Comparison of ENCODE assay signal across 21 cellular contexts in genomic region chr2:98025481-98026037, GRCh38. TPM values are rescaled to one million over a fixed set of nuclear protein-coding genes. Genes with fewer than 3 reads are reported as not detected.
DNase-seq lines count a peak whose midpoint lies in the region; ATAC-seq and TF ChIP-seq lines count a peak whose summit lies in the region.
"Had no signal": no experiment of that assay in that cellular context is flagged by ENCODE, and none has a peak within 500 bp of the region (broad histone marks: within the 10 kb centered on the region; RNA-seq: fewer than 3 reads in every experiment).

No MANE protein-coding gene starts in this region.

- H3K4me3 ChIP-seq in BJ (ENCODE audit: low read depth, low read length) (no peak overlapping the region), GM06990 (replicated peaks; ENCODE audit: low read depth, low read length) (no peak overlapping the region), PC-3 (ENCODE audit: low read length) (no peak overlapping the region)
- H3K4me3 ChIP-seq: HAP-1, mucosa of descending colon had no signal

- DNase-seq in BJ (ENCODE audit: low read depth) (no peak), GM06990 (ENCODE audit: extremely low read depth, insufficient read length) (no peak), PC-3 (no peak), naive B cell (no peak)
- no peak for DNase-seq in activated naive CD4-positive, alpha-beta T cell treated with anti-CD3 and anti-CD28 coated beads for 36 hours
- no peak for DNase-seq in activated CD8-positive, alpha-beta T cell treated with anti-CD3 and anti-CD28 coated beads for 36 hours
- no peak for DNase-seq in activated T-helper 1 cell treated with anti-CD3 and anti-CD28 coated beads, Interleukin-12 subunit alpha, Interleukin-12 subunit beta, Interleukin-2, Interleukin-4 antibody, amounts not matched to agents 30 ng/mL and 10 ng/mL and 1 ng/mL, durations not matched to agents 14 hours and 24 hours and 36 hours (ENCODE audit: low spot score)
- DNase-seq: activated CD4-positive, alpha-beta T cell treated with anti-CD3 and anti-CD28 coated beads, Interleukin-2, amount 10 ng/mL, durations not matched to agents 7 days and 5 days; activated CD8-positive, alpha-beta memory T cell treated with anti-CD3 and anti-CD28 coated beads, Interleukin-2, amount 50 U/mL, for 48 hours; activated gamma-delta T cell; aorta; Calu3; effector CD8-positive, alpha-beta T cell; GDM1; left ventricle myocardium superior; mucosa of descending colon; NCI-H187 treated with DMSO at 0.1 percent for 48 hours; NCI-H345 had no signal

- peak overlapping the region in 5 of 8 donors; percentile 20 to 82 (median 71) for H3K4me3 Mint-ChIP-seq in naive B cell
- no peak overlapping the region for H3K4me3 Mint-ChIP-seq in activated naive CD4-positive, alpha-beta T cell treated with anti-CD3 and anti-CD28 coated beads for 36 hours
- H3K4me3 Mint-ChIP-seq in activated CD8-positive, alpha-beta T cell treated with anti-CD3 and anti-CD28 coated beads for 36 hours, result no peak overlapping the region
- no peak overlapping the region for H3K4me3 Mint-ChIP-seq in activated T-helper 1 cell treated with anti-CD3 and anti-CD28 coated beads, Interleukin-12 subunit alpha, Interleukin-12 subunit beta, Interleukin-2, Interleukin-4 antibody, amounts not matched to agents 30 ng/mL and 10 ng/mL and 1 ng/mL, durations not matched to agents 14 hours and 24 hours and 36 hours

- no peaks in the 10 kb centered on the region for H4K20me1 ChIP-seq in PC-3 (ENCODE audit: low read length)

- no peaks in the 10 kb centered on the region for H3K27me3 Mint-ChIP-seq in naive B cell
- no peaks in the 10 kb centered on the region for H3K27me3 Mint-ChIP-seq in activated naive CD4-positive, alpha-beta T cell treated with anti-CD3 and anti-CD28 coated beads for 36 hours (ENCODE audit: low read depth)
- H3K27me3 Mint-ChIP-seq in activated CD8-positive, alpha-beta T cell treated with anti-CD3 and anti-CD28 coated beads for 36 hours, result peaks cover 4% of the 10 kb centered on the region
- H3K27me3 Mint-ChIP-seq in activated T-helper 1 cell treated with anti-CD3 and anti-CD28 coated beads, Interleukin-12 subunit alpha, Interleukin-12 subunit beta, Interleukin-2, Interleukin-4 antibody, amounts not matched to agents 30 ng/mL and 10 ng/mL and 1 ng/mL, durations not matched to agents 14 hours and 24 hours and 36 hours (ENCODE audit: insufficient read depth), result peaks cover 2% of the 10 kb centered on the region

- H3K27ac ChIP-seq in PC-3 (ENCODE audit: low read length), result no peak overlapping the region
- H3K27ac ChIP-seq: neutrophil had no signal

- H3K79me2 ChIP-seq in PC-3 (ENCODE audit: low read length), result no peaks in the 10 kb centered on the region

- H3K36me3 Mint-ChIP-seq in naive B cell, result no peaks in the 10 kb centered on the region
- no peaks in the 10 kb centered on the region for H3K36me3 Mint-ChIP-seq in activated naive CD4-positive, alpha-beta T cell treated with anti-CD3 and anti-CD28 coated beads for 36 hours (ENCODE audit: low read depth)
- H3K36me3 Mint-ChIP-seq in activated CD8-positive, alpha-beta T cell treated with anti-CD3 and anti-CD28 coated beads for 36 hours (ENCODE audit: low read depth), result no peaks in the 10 kb centered on the region
- no peaks in the 10 kb centered on the region for H3K36me3 Mint-ChIP-seq in activated T-helper 1 cell treated with anti-CD3 and anti-CD28 coated beads, Interleukin-12 subunit alpha, Interleukin-12 subunit beta, Interleukin-2, Interleukin-4 antibody, amounts not matched to agents 30 ng/mL and 10 ng/mL and 1 ng/mL, durations not matched to agents 14 hours and 24 hours and 36 hours (ENCODE audit: low read depth)

- peaks cover 0 to 3% (median 0%) of the 10 kb centered on the region in 7 donors for H3K9me3 Mint-ChIP-seq in naive B cell
- no peaks in the 10 kb centered on the region for H3K9me3 Mint-ChIP-seq in activated naive CD4-positive, alpha-beta T cell treated with anti-CD3 and anti-CD28 coated beads for 36 hours
- no peaks in the 10 kb centered on the region for H3K9me3 Mint-ChIP-seq in activated CD8-positive, alpha-beta T cell treated with anti-CD3 and anti-CD28 coated beads for 36 hours
- H3K9me3 Mint-ChIP-seq in activated T-helper 1 cell treated with anti-CD3 and anti-CD28 coated beads, Interleukin-12 subunit alpha, Interleukin-12 subunit beta, Interleukin-2, Interleukin-4 antibody, amounts not matched to agents 30 ng/mL and 10 ng/mL and 1 ng/mL, durations not matched to agents 14 hours and 24 hours and 36 hours, result no peaks in the 10 kb centered on the region
- H3K9me3 Mint-ChIP-seq: activated CD4-positive, alpha-beta T cell treated with anti-CD3 and anti-CD28 coated beads, Interleukin-2, amount 10 ng/mL, durations not matched to agents 7 days and 5 days had no signal

- H2AFZ ChIP-seq in PC-3 (ENCODE audit: low read length), result no peak overlapping the region; the same call in 1 of the 2 replicates

- no peak for ATAC-seq in PC-3
- no peak for ATAC-seq in naive B cell (ENCODE audit: low read depth in 2 of 2)
- ATAC-seq in GM21717 (IDR thresholded peaks at IDR 0.05; ENCODE audit: unreplicated experiment), result no peak
- no peak for ATAC-seq in activated CD8-positive, alpha-beta T cell treated with anti-CD3 and anti-CD28 coated beads for 36 hours

- intact Hi-C loops in PC-3 (cut with micrococcal nuclease), result no loop called here
- intact Hi-C loops in activated naive CD4-positive, alpha-beta T cell treated with anti-CD3 and anti-CD28 coated beads for 36 hours (cut with micrococcal nuclease), result no loop called here
- intact Hi-C loops in activated CD8-positive, alpha-beta T cell treated with anti-CD3 and anti-CD28 coated beads for 36 hours (cut with micrococcal nuclease), result no loop called here
- intact Hi-C loops in activated T-helper 1 cell treated with anti-CD3 and anti-CD28 coated beads, Interleukin-12 subunit alpha, Interleukin-12 subunit beta, Interleukin-2, Interleukin-4 antibody, amounts not matched to agents 30 ng/mL and 10 ng/mL and 1 ng/mL, durations not matched to agents 14 hours and 24 hours and 36 hours (cut with micrococcal nuclease), result no loop called here

- no TSS peak for BruUV-seq in PC-3 (replicated peaks; lab: Mats Ljungman, UMichigan)

- H3K4me2 ChIP-seq in PC-3 (ENCODE audit: low read length), result 0 out of 2 replicates have a peak overlapping the region, but pooled peaks have one; percentile 23

- TF ChIP-seq CTCF in BJ (IDR thresholded peaks at IDR 0.05; ENCODE audit: insufficient read depth, low read depth, low read length) (0 out of 2 replicates have a peak, but pooled peaks have one; percentile 15), GM06990 (IDR thresholded peaks at IDR 0.05; ENCODE audit: insufficient read depth, low read length, poor library complexity, severe bottlenecking) (peak; percentile 9), PC-3 (conservative IDR thresholded peaks at IDR 0.05; ENCODE audit: low read depth, low read length) (no peak)
- TF ChIP-seq CTCF in activated CD8-positive, alpha-beta T cell treated with anti-CD3 and anti-CD28 coated beads for 36 hours (IDR thresholded peaks at IDR 0.05), result no peak

- H3K36me3 ChIP-seq in BJ (ENCODE audit: control insufficient read depth, insufficient read depth, low read length), result no peaks in the 10 kb centered on the region
- no peaks in the 10 kb centered on the region for H3K36me3 ChIP-seq in GM06990 (ENCODE audit: control insufficient read depth, insufficient read depth, low read length)
- no peaks in the 10 kb centered on the region for H3K36me3 ChIP-seq in PC-3 (ENCODE audit: low read depth, low read length)
- H3K36me3 ChIP-seq: HAP-1, neutrophil had no signal

- POLR2A ChIA-PET in BJ (lab: Charles Lee) (no interaction called here), PC-3 (lab: Charles Lee; ENCODE audit: unreplicated experiment) (no interaction called here)
- POLR2A ChIA-PET in activated CD8-positive, alpha-beta T cell treated with anti-CD3 and anti-CD28 coated beads for 36 hours (lab: Charles Lee), result no interaction called here

- H3K27ac Mint-ChIP-seq in naive B cell, result peak overlapping the region in 5 of 6 donors; percentile 45 to 100 (median 92)
- H3K27ac Mint-ChIP-seq in activated naive CD4-positive, alpha-beta T cell treated with anti-CD3 and anti-CD28 coated beads for 36 hours, result no peak overlapping the region
- no peak overlapping the region for H3K27ac Mint-ChIP-seq in activated CD8-positive, alpha-beta T cell treated with anti-CD3 and anti-CD28 coated beads for 36 hours
- no peak overlapping the region for H3K27ac Mint-ChIP-seq in activated T-helper 1 cell treated with anti-CD3 and anti-CD28 coated beads, Interleukin-12 subunit alpha, Interleukin-12 subunit beta, Interleukin-2, Interleukin-4 antibody, amounts not matched to agents 30 ng/mL and 10 ng/mL and 1 ng/mL, durations not matched to agents 14 hours and 24 hours and 36 hours
- H3K27ac Mint-ChIP-seq: activated CD4-positive, alpha-beta T cell treated with anti-CD3 and anti-CD28 coated beads, Interleukin-2, amount 10 ng/mL, durations not matched to agents 7 days and 5 days had no signal

- H3K9ac ChIP-seq in PC-3 (ENCODE audit: low read length), result no peak overlapping the region

- H3K27me3 ChIP-seq in BJ (ENCODE audit: control insufficient read depth, insufficient read depth, low read length), result no peaks in the 10 kb centered on the region
- no peaks in the 10 kb centered on the region for H3K27me3 ChIP-seq in GM06990 (replicated peaks; ENCODE audit: control insufficient read depth, insufficient read depth, low read length)
- H3K27me3 ChIP-seq in PC-3 (ENCODE audit: low read length), result no peaks in the 10 kb centered on the region
- H3K27me3 ChIP-seq: neutrophil had no signal

- H3K9me3 ChIP-seq in PC-3 (ENCODE audit: low read length), result no peaks in the 10 kb centered on the region
- H3K9me3 ChIP-seq: mucosa of descending colon, neutrophil had no signal

- H3K4me1 ChIP-seq in PC-3 (ENCODE audit: insufficient read depth, low read length), result no peaks in the 10 kb centered on the region

- CTCF ChIA-PET in BJ (lab: Yijun Ruan, JAX), result interaction anchor here (0.6 to 1.7 kb wide), 4 partner anchors 9 to 19 kb away, joined by 3 to 5 read pairs (median 4); no protein-coding TSS in a partner anchor
- CTCF ChIA-PET in PC-3 (lab: Charles Lee), result no interaction called here
- CTCF ChIA-PET in activated naive CD4-positive, alpha-beta T cell treated with anti-CD3 and anti-CD28 coated beads for 36 hours (lab: Charles Lee), result interaction anchor here (1.1 kb wide), 1 partner anchor 219 kb away, joined by 3 read pairs; no protein-coding TSS in a partner anchor
- CTCF ChIA-PET in activated CD8-positive, alpha-beta T cell treated with anti-CD3 and anti-CD28 coated beads for 36 hours (lab: Charles Lee), result no interaction called here

- H3K9me2 ChIP-seq in PC-3 (replicated peaks; ENCODE audit: low read length), result no peaks in the 10 kb centered on the region

- H3K4me1 Mint-ChIP-seq in naive B cell, result peaks cover 57 to 80% (median 65%) of the 10 kb centered on the region in 3 donors
- peaks cover 17% of the 10 kb centered on the region for H3K4me1 Mint-ChIP-seq in activated naive CD4-positive, alpha-beta T cell treated with anti-CD3 and anti-CD28 coated beads for 36 hours (ENCODE audit: low read depth)
- peaks cover 16% of the 10 kb centered on the region for H3K4me1 Mint-ChIP-seq in activated CD8-positive, alpha-beta T cell treated with anti-CD3 and anti-CD28 coated beads for 36 hours (ENCODE audit: low read depth)
- peaks cover 25% of the 10 kb centered on the region for H3K4me1 Mint-ChIP-seq in activated T-helper 1 cell treated with anti-CD3 and anti-CD28 coated beads, Interleukin-12 subunit alpha, Interleukin-12 subunit beta, Interleukin-2, Interleukin-4 antibody, amounts not matched to agents 30 ng/mL and 10 ng/mL and 1 ng/mL, durations not matched to agents 14 hours and 24 hours and 36 hours (ENCODE audit: low read depth)

- no peaks in the 10 kb centered on the region for H3F3A ChIP-seq in PC-3 (ENCODE audit: low read length, unreplicated experiment)

RNA-seq across cellular contexts. Expression of gene TMEM131, which starts 29.8 kb away (rescaled TPM):
- polyA plus RNA-seq in BJ (2011; rRNA removed) (11.8 and 15.1 TPM in 2 replicates), naive B cell (ENCODE audit: low read depth in 6 of 6) (10 to 100 TPM; 13.4 to 32.9 (median 19.1) TPM)
- 17.4 and 24.8 TPM in 2 replicates for polyA minus RNA-seq in BJ (2011; rRNA and poly(A)+ RNA removed)
- 21.1 and 27.2 TPM in 2 replicates for total RNA-seq in PC-3 (2014; rRNA removed)
- total RNA-seq in activated naive CD4-positive, alpha-beta T cell treated with anti-CD3 and anti-CD28 coated beads for 36 hours, result 10 to 100 TPM; 18.5 to 19.2 TPM
- total RNA-seq in activated CD8-positive, alpha-beta T cell treated with anti-CD3 and anti-CD28 coated beads for 36 hours, result 10 to 100 TPM; 24.2 to 27.4 TPM
- total RNA-seq in activated T-helper 1 cell treated with anti-CD3 and anti-CD28 coated beads, Interleukin-12 subunit alpha, Interleukin-12 subunit beta, Interleukin-2, Interleukin-4 antibody, amounts not matched to agents 30 ng/mL and 10 ng/mL and 1 ng/mL, durations not matched to agents 14 hours and 24 hours and 36 hours, result 36.5 and 38.4 TPM in 2 replicates

Comparison
In these comparisons a context has a peak if more than half of its experiments do, and no peak if none do; other contexts are left out.
1. CTCF ChIP-seq: peak in BJ (single experiment) and GM06990 (single experiment); none in PC-3 (single experiment) and activated CD8-positive, alpha-beta T cell treated with anti-CD3 and anti-CD28 coated beads for 36 hours (single experiment).
2. H3K27ac Mint-ChIP-seq: peak in naive B cell (5 of 6); none in activated naive CD4-positive, alpha-beta T cell treated with anti-CD3 and anti-CD28 coated beads for 36 hours (single experiment), activated CD8-positive, alpha-beta T cell treated with anti-CD3 and anti-CD28 coated beads for 36 hours (single experiment) and activated T-helper 1 cell treated with anti-CD3 and anti-CD28 coated beads, Interleukin-12 subunit alpha, Interleukin-12 subunit beta, Interleukin-2, Interleukin-4 antibody, amounts not matched to agents 30 ng/mL and 10 ng/mL and 1 ng/mL, durations not matched to agents 14 hours and 24 hours and 36 hours (single experiment).
3. H3K4me3 Mint-ChIP-seq: peak in naive B cell (5 of 8); none in activated naive CD4-positive, alpha-beta T cell treated with anti-CD3 and anti-CD28 coated beads for 36 hours (single experiment), activated CD8-positive, alpha-beta T cell treated with anti-CD3 and anti-CD28 coated beads for 36 hours (single experiment) and activated T-helper 1 cell treated with anti-CD3 and anti-CD28 coated beads, Interleukin-12 subunit alpha, Interleukin-12 subunit beta, Interleukin-2, Interleukin-4 antibody, amounts not matched to agents 30 ng/mL and 10 ng/mL and 1 ng/mL, durations not matched to agents 14 hours and 24 hours and 36 hours (single experiment).
4. CTCF ChIA-PET loops: an anchor here in BJ (0.6 to 1.7 kb wide) and activated naive CD4-positive, alpha-beta T cell treated with anti-CD3 and anti-CD28 coated beads for 36 hours (1.1 kb wide); none called in PC-3 and activated CD8-positive, alpha-beta T cell treated with anti-CD3 and anti-CD28 coated beads for 36 hours.